ENCODE assay signal across 8 cellular contexts in the genomic region with DNA sequence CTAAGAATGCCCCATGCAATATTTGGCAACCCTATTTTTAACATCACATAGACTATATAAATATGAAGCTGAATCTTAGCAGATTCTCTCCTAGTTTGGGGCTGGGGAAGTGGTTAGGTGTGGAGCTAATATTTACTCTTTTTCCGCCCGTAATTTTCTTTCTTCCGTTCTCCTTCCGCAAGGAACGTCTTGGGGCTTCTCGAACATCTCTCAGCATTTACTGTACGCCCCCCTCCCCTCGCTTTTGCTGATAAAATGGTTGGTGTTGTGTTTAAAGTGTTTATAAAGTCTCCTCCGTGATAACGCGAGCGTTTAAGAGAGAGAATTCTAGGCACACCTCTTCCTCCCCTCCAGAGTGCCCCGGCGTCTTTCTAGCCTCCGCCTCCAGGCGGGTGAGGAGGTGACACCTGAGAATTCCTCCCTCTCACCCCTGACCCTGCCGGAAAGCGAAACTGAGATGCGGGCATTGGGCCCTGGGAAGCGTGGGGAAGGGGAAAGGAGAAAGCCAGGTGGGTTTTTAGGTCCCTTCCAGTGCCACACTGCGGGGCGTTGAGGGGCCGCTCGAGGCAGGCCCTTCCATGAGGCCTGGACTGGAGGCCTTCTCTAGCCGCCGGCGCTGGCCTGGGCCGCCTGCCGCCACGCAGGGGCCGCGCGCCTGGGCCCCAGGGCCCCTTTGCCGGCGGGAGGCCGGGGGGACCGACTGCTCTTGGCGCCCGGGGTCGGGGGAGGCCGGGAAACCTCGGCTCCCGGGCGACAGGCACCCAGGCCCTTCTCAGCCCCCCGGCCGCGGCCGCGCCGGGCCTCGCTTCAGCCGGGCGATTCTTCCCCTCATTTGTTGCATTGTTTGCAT.
DNase-seq lines count a peak whose midpoint lies in the region; ATAC-seq and TF ChIP-seq lines count a peak whose summit lies in the region.
"Not testable (repeated sequence)": the region's sequence is repeated elsewhere in the genome, so short reads cannot be mapped to it uniquely, and the experiment has no call there.

No MANE protein-coding gene starts in this region.

- intact Hi-C loops in left lung (cut with DNase I), result not testable (repeated sequence)

- not testable (repeated sequence) for H3K27me3 Mint-ChIP-seq in activated CD4-positive, alpha-beta T cell treated with anti-CD3 and anti-CD28 coated beads, Interleukin-2, amount 10 ng/mL, durations not matched to agents 7 days and 5 days

- POLR2A ChIA-PET in activated CD4-positive, alpha-beta T cell treated with anti-CD3 and anti-CD28 coated beads, Interleukin-2, amount 10 ng/mL, durations not matched to agents 7 days and 5 days (lab: Charles Lee), result not testable (repeated sequence)

- H3K4me3 Mint-ChIP-seq in activated CD4-positive, alpha-beta T cell treated with anti-CD3 and anti-CD28 coated beads, Interleukin-2, amount 10 ng/mL, durations not matched to agents 7 days and 5 days, result peak overlapping the region; percentile 94

- H3K36me3 Mint-ChIP-seq in activated CD4-positive, alpha-beta T cell treated with anti-CD3 and anti-CD28 coated beads, Interleukin-2, amount 10 ng/mL, durations not matched to agents 7 days and 5 days (ENCODE audit: low read depth), result peaks cover 19% of the 10 kb centered on the region

- peaks cover 0 to 42% of the 10 kb centered on the region in 2 donors for H3K27me3 ChIP-seq in left lung

- ATAC-seq in GM19455 (IDR thresholded peaks at IDR 0.05; ENCODE audit: unreplicated experiment) (peak; percentile 88), HG03097 (IDR thresholded peaks at IDR 0.05; ENCODE audit: low FRiP score, unreplicated experiment) (peak; percentile 87), left lung (peak; percentile 99)

- H3K27ac ChIP-seq in left lung, result peak overlapping the region in 1 of 2 donors; percentile 36

- H3K4me1 Mint-ChIP-seq in activated CD4-positive, alpha-beta T cell treated with anti-CD3 and anti-CD28 coated beads, Interleukin-2, amount 10 ng/mL, durations not matched to agents 7 days and 5 days, result peaks cover 46% of the 10 kb centered on the region

- DNase-seq in DMS53 (lab: John Stamatoyannopoulos, UW) (peak; percentile 97), NCI-H510A (lab: John Stamatoyannopoulos, UW) (peak; percentile 50), left lung (peak; percentile 69 to 80)
- peak; percentile 86 for DNase-seq in activated CD4-positive, alpha-beta T cell treated with anti-CD3 and anti-CD28 coated beads, Interleukin-2, amount 10 ng/mL, durations not matched to agents 7 days and 5 days
- peak; percentile 82 for DNase-seq in central memory CD4-positive, alpha-beta T cell
- peak; percentile 66 for DNase-seq in stimulated activated CD4-positive, alpha-beta T cell treated with anti-CD3 and anti-CD28 coated beads, Interleukin-4, amount 100 ng/mL, for 24 hours

- H3K27ac Mint-ChIP-seq in activated CD4-positive, alpha-beta T cell treated with anti-CD3 and anti-CD28 coated beads, Interleukin-2, amount 10 ng/mL, durations not matched to agents 7 days and 5 days, result peak overlapping the region; percentile 98

- TF ChIP-seq CTCF in left lung (IDR thresholded peaks at IDR 0.05), result not testable (repeated sequence)

- H3K4me3 ChIP-seq in left lung, result peak overlapping the region; percentile 23 to 37

- CTCF ChIA-PET in activated CD4-positive, alpha-beta T cell treated with anti-CD3 and anti-CD28 coated beads, Interleukin-2, amount 10 ng/mL, durations not matched to agents 7 days and 5 days (lab: Charles Lee), result interaction anchor here (0.8 to 2.1 kb wide), 2 partner anchors 13 to 20 kb away, joined by 3 to 7 read pairs; no protein-coding TSS in a partner anchor

- H3K9me3 ChIP-seq in left lung, result not testable (repeated sequence)

- H3K9me3 Mint-ChIP-seq in activated CD4-positive, alpha-beta T cell treated with anti-CD3 and anti-CD28 coated beads, Interleukin-2, amount 10 ng/mL, durations not matched to agents 7 days and 5 days, result not testable (repeated sequence)

- H3K4me1 ChIP-seq in left lung, result not testable (repeated sequence)

- not testable (repeated sequence) for H3K36me3 ChIP-seq in left lung
